In the genomic region with DNA sequence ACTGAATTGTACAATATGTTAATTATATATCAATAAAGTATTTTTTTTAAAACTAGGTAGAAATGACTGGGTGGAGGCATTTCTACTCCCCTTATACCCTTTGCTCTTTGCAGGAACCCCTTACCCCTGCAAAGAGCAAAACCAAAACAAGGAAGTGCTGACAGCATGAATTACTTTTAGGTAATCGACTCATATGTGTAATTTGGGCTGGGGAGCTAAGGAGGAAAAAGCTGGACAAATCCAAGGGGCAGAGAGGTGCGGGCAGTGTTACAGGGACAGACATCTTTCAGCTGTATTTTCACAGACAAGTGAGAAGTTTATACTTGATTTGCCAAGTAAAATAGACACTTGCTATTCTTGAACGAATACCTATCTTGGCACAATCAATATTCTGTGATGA, we compare ENCODE assay signal across 23 cellular contexts.
"Had no signal": no experiment of that assay in that cellular context is flagged by ENCODE, and none has a peak within 500 bp of the region (broad histone marks: within the 10 kb centered on the region; RNA-seq: fewer than 3 reads in every experiment).

No MANE protein-coding gene starts in this region.

- FAIRE-seq: endometrium, kidney, urothelium cell line had no signal

- H3K27ac ChIP-seq: foreskin keratinocyte, gastroesophageal sphincter, heart left ventricle, hepatocyte, left lung, neural progenitor cell, prostate gland, right atrium auricular region, sigmoid colon, spleen, thoracic aorta, tibial nerve, upper lobe of left lung had no signal

- H3K27me3 ChIP-seq: foreskin keratinocyte, gastroesophageal sphincter, heart left ventricle, hepatocyte, left lung, neural progenitor cell, right atrium auricular region, sigmoid colon, spleen, tibial nerve, upper lobe of left lung had no signal

- DNase-seq: cerebellar nuclear complex; cortex of kidney; effector memory CD8-positive, alpha-beta T cell; foreskin keratinocyte; heart left ventricle; kidney; left lung; nucleus accumbens; sigmoid colon; spleen; stimulated activated naive B cell treated with anti-CD40 and anti-IgM and Interleukin-4, amounts not matched to agents 10 μg/mL and 1 μg/mL and 100 μg/mL, for 72 hours; upper lobe of left lung had no signal

- H3K4me3 Mint-ChIP-seq: effector memory CD8-positive, alpha-beta T cell; nephron; neural progenitor cell; stimulated activated naive B cell treated with anti-CD40 and anti-IgM and Interleukin-4, amounts not matched to agents 10 μg/mL and 1 μg/mL and 100 μg/mL, for 72 hours; stimulated activated naive CD8-positive, alpha-beta T cell treated with anti-CD3 and anti-CD28 coated beads, Interleukin-15, Interleukin-2, amounts not matched to agents 100 ng/mL and 50 ng/mL, for 24 hours had no signal

- H3K27ac Mint-ChIP-seq: effector memory CD8-positive, alpha-beta T cell; nephron; neural progenitor cell; stimulated activated naive B cell treated with anti-CD40 and anti-IgM and Interleukin-4, amounts not matched to agents 10 μg/mL and 1 μg/mL and 100 μg/mL, for 72 hours; stimulated activated naive CD8-positive, alpha-beta T cell treated with anti-CD3 and anti-CD28 coated beads, Interleukin-15, Interleukin-2, amounts not matched to agents 100 ng/mL and 50 ng/mL, for 24 hours had no signal

- ATAC-seq: effector memory CD8-positive, alpha-beta T cell; foreskin keratinocyte; gastroesophageal sphincter; heart left ventricle; left lung had no signal

- H3K27me3 Mint-ChIP-seq: effector memory CD8-positive, alpha-beta T cell; stimulated activated naive B cell treated with anti-CD40 and anti-IgM and Interleukin-4, amounts not matched to agents 10 μg/mL and 1 μg/mL and 100 μg/mL, for 72 hours; stimulated activated naive CD8-positive, alpha-beta T cell treated with anti-CD3 and anti-CD28 coated beads, Interleukin-15, Interleukin-2, amounts not matched to agents 100 ng/mL and 50 ng/mL, for 24 hours had no signal

- H3K9me3 ChIP-seq: gastroesophageal sphincter, left lung, prostate gland, right atrium auricular region, sigmoid colon, thoracic aorta, upper lobe of left lung had no signal

- H3K4me1 ChIP-seq: foreskin keratinocyte, gastroesophageal sphincter, left lung, neural progenitor cell, prostate gland, sigmoid colon, spleen, tibial nerve, upper lobe of left lung had no signal

- H3K4me1 Mint-ChIP-seq: nephron, neural progenitor cell had no signal

- H3K9me3 Mint-ChIP-seq: effector memory CD8-positive, alpha-beta T cell; nephron; stimulated activated naive B cell treated with anti-CD40 and anti-IgM and Interleukin-4, amounts not matched to agents 10 μg/mL and 1 μg/mL and 100 μg/mL, for 72 hours; stimulated activated naive CD8-positive, alpha-beta T cell treated with anti-CD3 and anti-CD28 coated beads, Interleukin-15, Interleukin-2, amounts not matched to agents 100 ng/mL and 50 ng/mL, for 24 hours had no signal

- H3K4me3 ChIP-seq: gastroesophageal sphincter, heart left ventricle, hepatocyte, left lung, neural progenitor cell, prostate gland, right atrium auricular region, sigmoid colon, spleen, thoracic aorta, tibial nerve, upper lobe of left lung had no signal

- H3K36me3 ChIP-seq: prostate gland, right atrium auricular region, thoracic aorta had no signal
